ENCODE assay signal across 22 cellular contexts in the genomic region with DNA sequence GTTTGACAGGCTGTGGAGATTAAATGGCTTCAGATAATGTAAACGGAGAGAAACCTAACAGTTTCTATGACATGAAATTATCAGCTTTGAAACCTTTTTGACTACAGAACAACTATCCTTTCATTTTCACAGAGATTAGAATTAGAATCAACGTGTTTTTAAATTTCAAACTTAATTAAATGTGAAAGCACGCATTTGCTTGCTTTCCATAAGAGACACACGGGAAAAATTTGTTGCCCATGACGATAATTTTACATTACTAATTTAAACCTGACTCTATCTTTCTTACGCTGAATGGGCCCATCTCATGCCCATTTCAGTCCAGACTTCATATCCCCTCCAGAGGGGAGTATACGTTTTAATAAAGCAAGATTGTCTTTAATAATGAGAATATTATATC.
DNase-seq lines count a peak whose midpoint lies in the region; ATAC-seq, FAIRE-seq and TF ChIP-seq lines count a peak whose summit lies in the region.
"Had no signal": no experiment of that assay in that cellular context is flagged by ENCODE, and none has a peak within 500 bp of the region (broad histone marks: within the 10 kb centered on the region; RNA-seq: fewer than 3 reads in every experiment).

No MANE protein-coding gene starts in this region.

- POLR2A ChIA-PET in HEK293 (lab: Yijun Ruan, JAX) = no interaction called here
- POLR2A ChIA-PET in K562 (lab: Yijun Ruan, JAX) = no interaction called here

- no peaks in the 10 kb centered on the region for H3K9me1 ChIP-seq in K562 (ENCODE audit: control insufficient read depth, insufficient read depth, low read length)

- no peak for TF ChIP-seq CTCF in HEK293 (tag by site-specific recombination; IDR thresholded peaks at IDR 0.05)
- TF ChIP-seq CTCF in K562 (IDR thresholded peaks at IDR 0.05 in 2 of 3, conservative IDR thresholded peaks at IDR 0.05 in 1 of 3; ENCODE audit: insufficient read depth in 2 of 3, low read depth in 1 of 3, low read length in 3 of 3) = no peak
- TF ChIP-seq CTCF in neural progenitor cell (IDR thresholded peaks at IDR 0.05) = no peak

- no peak overlapping the region for H3K4me3 Mint-ChIP-seq in neural progenitor cell
- H3K4me3 Mint-ChIP-seq: CD14-positive monocyte; CD4-positive, alpha-beta memory T cell; CD4-positive, CD25-positive, alpha-beta regulatory T cell; CD8-positive, alpha-beta memory T cell had no signal

- no peak for TF ChIP-seq POLR2A in K562 (conservative IDR thresholded peaks at IDR 0.05)

- H3K4me3 ChIP-seq in HEK293 (ENCODE audit: low read depth, low read length) (no peak overlapping the region), K562 (no peak overlapping the region), neural progenitor cell (no peak overlapping the region)
- H3K4me3 ChIP-seq: A549, BLaER1 had no signal

- H3K4me1 Mint-ChIP-seq in neural progenitor cell = no peaks in the 10 kb centered on the region

- H3K79me2 ChIP-seq in K562 (ENCODE audit: control insufficient read depth, insufficient read depth, low read length) (no peaks in the 10 kb centered on the region), neural progenitor cell (ENCODE audit: low read depth) (no peaks in the 10 kb centered on the region)

- intact Hi-C loops in K562 (cut with micrococcal nuclease) = no loop called here

- H2AFZ ChIP-seq in K562 (ENCODE audit: low read depth, low read length) (no peak overlapping the region), neural progenitor cell (replicated peaks) (no peak overlapping the region)

- H3K27me3 ChIP-seq in K562 (ENCODE audit: control insufficient read depth in 2 of 2, insufficient read depth in 2 of 2, low read length in 2 of 2) (no peaks in the 10 kb centered on the region), neural progenitor cell (no peaks in the 10 kb centered on the region)
- H3K27me3 ChIP-seq: BE2C, BLaER1 had no signal

- 82% methylated on average over 7 of the region's 7 CpGs for WGBS in K562 (ENCODE audit: insufficient coverage, low coverage, missing lambda C conversion rate)

- H3F3A ChIP-seq in neural progenitor cell (ENCODE audit: low read depth) = no peaks in the 10 kb centered on the region

- TF ChIP-seq RAD21 in K562 (CRISPR knock-in tag; conservative IDR thresholded peaks at IDR 0.05 in 1 of 2, IDR thresholded peaks at IDR 0.05 in 1 of 2) = no peak

- BruUV-seq in K562 (replicated peaks; lab: Mats Ljungman, UMichigan) = no TSS peak

- CTCF ChIA-PET in HEK293 (lab: Yijun Ruan, JAX) (interaction anchor here (1.0 kb wide), 1 partner anchor 316 kb away, joined by 4 read pairs; no protein-coding TSS in a partner anchor), K562 (lab: Yijun Ruan, JAX; ENCODE audit: low intra/inter-chr PET ratio) (no interaction called here)

- H3K27me3 Mint-ChIP-seq in neural progenitor cell (ENCODE audit: insufficient read depth, low read depth) = no peaks in the 10 kb centered on the region
- H3K27me3 Mint-ChIP-seq: CD4-positive, alpha-beta memory T cell; CD4-positive, CD25-positive, alpha-beta regulatory T cell; CD8-positive, alpha-beta memory T cell had no signal

- no peak overlapping the region for H3K4me2 ChIP-seq in K562 (ENCODE audit: insufficient read depth, low read length)
- no peak overlapping the region for H3K4me2 ChIP-seq in neural progenitor cell
- H3K4me2 ChIP-seq: A549, BLaER1 had no signal

- peaks cover 28% of the 10 kb centered on the region for H3K36me3 Mint-ChIP-seq in neural progenitor cell

- TF ChIP-seq EP300 in K562 (IDR thresholded peaks at IDR 0.05; ENCODE audit: low read length) = no peak

- H3K9ac ChIP-seq in K562 (ENCODE audit: insufficient read depth in 1 of 2, low read depth in 2 of 2, low read length in 2 of 2) = no peak overlapping the region
- no peak overlapping the region for H3K9ac ChIP-seq in neural progenitor cell
- H3K9ac ChIP-seq: BLaER1 had no signal

- ATAC-seq in K562 = no peak
- ATAC-seq: A549 had no signal

- no peak for DNase-seq in K562 (ENCODE audit: extremely low read depth in 1 of 4, low spot score in 3 of 4)
- no peak for DNase-seq in neural progenitor cell (ENCODE audit: low spot score)
- DNase-seq in AG08395 (ENCODE audit: low spot score) = no peak
- no peak for DNase-seq in DMS79 treated with DMSO at 0.1 percent for 48 hours (lab: John Stamatoyannopoulos, UW)
- DNase-seq: BE2C; C1 segment of cervical spinal cord; CD4-positive, alpha-beta memory T cell; CD4-positive, CD25-positive, alpha-beta regulatory T cell; CD8-positive, alpha-beta memory T cell; COR-L47; DMS 273 treated with DMSO at 0.1 percent for 48 hours; DMS153; DMS53; DMS79; GF-D8 had no signal

- no peak overlapping the region for H3K27ac Mint-ChIP-seq in neural progenitor cell
- H3K27ac Mint-ChIP-seq: CD14-positive monocyte; CD4-positive, alpha-beta memory T cell; CD4-positive, CD25-positive, alpha-beta regulatory T cell; CD8-positive, alpha-beta memory T cell had no signal

- H3K9me3 ChIP-seq in HEK293 (ENCODE audit: control insufficient read depth, insufficient read depth, low read depth, low read length) (no peaks in the 10 kb centered on the region), K562 (replicated peaks; ENCODE audit: control insufficient read depth, insufficient read depth, low read depth, low read length) (no peaks in the 10 kb centered on the region), neural progenitor cell (ENCODE audit: low read depth) (no peaks in the 10 kb centered on the region)
- H3K9me3 ChIP-seq: A549, BE2C, BLaER1 had no signal

- H3K27ac ChIP-seq in HEK293 (ENCODE audit: extremely low read depth, low read depth, low read length) (no peak overlapping the region), K562 (ENCODE audit: extremely low read depth, low read depth, low read length) (no peak overlapping the region), neural progenitor cell (peak overlapping the region; percentile 35)
- H3K27ac ChIP-seq: 22Rv1, BLaER1 had no signal

- H3K4me1 ChIP-seq in HEK293 (ENCODE audit: control insufficient read depth, insufficient read depth, low read length) (no peaks in the 10 kb centered on the region), K562 (replicated peaks in 1 of 2; ENCODE audit: control insufficient read depth in 2 of 2, insufficient read depth in 2 of 2, low read length in 2 of 2) (no peaks in the 10 kb centered on the region), neural progenitor cell (no peaks in the 10 kb centered on the region)
- H3K4me1 ChIP-seq: BE2C, BLaER1 had no signal

- H3K36me3 ChIP-seq in HEK293 (ENCODE audit: control insufficient read depth in 2 of 2, insufficient read depth in 1 of 2, low read length in 2 of 2) (peaks cover 24 to 64% of the 10 kb centered on the region in 2 experiments), K562 (ENCODE audit: control insufficient read depth, insufficient read depth, low read length) (peaks cover 16% of the 10 kb centered on the region; the same call in 2 of the 3 replicates), neural progenitor cell (peaks cover 14% of the 10 kb centered on the region)
- H3K36me3 ChIP-seq: BE2C had no signal

- H3K9me3 Mint-ChIP-seq in neural progenitor cell = no peaks in the 10 kb centered on the region
- H3K9me3 Mint-ChIP-seq: CD4-positive, alpha-beta memory T cell; CD4-positive, CD25-positive, alpha-beta regulatory T cell; CD8-positive, alpha-beta memory T cell had no signal

- in situ Hi-C loops in K562 (cut with MboI) = no loop called here

- H4K20me1 ChIP-seq in K562 (replicated peaks; ENCODE audit: control insufficient read depth, insufficient read depth, low read length) (no peaks in the 10 kb centered on the region), neural progenitor cell (ENCODE audit: low read depth) (no peaks in the 10 kb centered on the region)
- H4K20me1 ChIP-seq: BLaER1 had no signal

- FAIRE-seq in K562 (lab: Jason Lieb, UNC) = no peak
- FAIRE-seq: A549, G401.6, GM12891 had no signal

TF ChIP-seq in HEK293, 187 proteins besides CTCF, POLR2A, EP300 and RAD21:
- TF ChIP-seq ZNF664 (tag by site-specific recombination; IDR thresholded peaks at IDR 0.05) (peak; percentile 60; the same call in 1 of the 2 replicates), KLF8 (tag by site-specific recombination; IDR thresholded peaks at IDR 0.05) (no peak)
TF ChIP-seq in HEK293: peak in this region for 1.

TF ChIP-seq in K562, 482 proteins besides CTCF, POLR2A, EP300 and RAD21 (continues in another document):
- no peak for TF ChIP-seq CBX3 (IDR thresholded peaks at IDR 0.05; ENCODE audit: borderline replicate concordance in 1 of 2, low read length in 2 of 2)
- TF ChIP-seq ZNF277 (CRISPR knock-in tag; IDR thresholded peaks at IDR 0.05; ENCODE audit: borderline replicate concordance) = peak; percentile 58; the same call in 1 of the 2 replicates
- TF ChIP-seq SIRT6 (IDR thresholded peaks at IDR 0.05; ENCODE audit: low read depth, low read length) = no peak
